ENCODE assay signal across 8 cellular contexts in genomic region chr7:101733713-101734475, GRCh38.
A peak's percentile ranks its signal among the peaks of the same experiment; 100 is the strongest.
DNase-seq lines count a peak whose midpoint lies in the region; ATAC-seq and TF ChIP-seq lines count a peak whose summit lies in the region.

No MANE protein-coding gene starts in this region.

- H3K27me3 Mint-ChIP-seq in activated CD4-positive, alpha-beta T cell treated with anti-CD3 and anti-CD28 coated beads for 36 hours = no peaks in the 10 kb centered on the region

- H3K9me3 ChIP-seq in breast epithelium (no peaks in the 10 kb centered on the region), aorta (ENCODE audit: control insufficient read depth, low read length) (no peaks in the 10 kb centered on the region)

- no peaks in the 10 kb centered on the region for H3K4me1 Mint-ChIP-seq in activated CD4-positive, alpha-beta T cell treated with anti-CD3 and anti-CD28 coated beads for 36 hours

- 10 to 12% methylated on average over 23 to 24 of the region's 24 CpGs for WGBS in aorta, 2 donors

- H3K27ac ChIP-seq in breast epithelium (no peak overlapping the region), aorta (ENCODE audit: low read depth in 1 of 2, low read length in 2 of 2) (no peak overlapping the region)

- H3K9me3 Mint-ChIP-seq in activated CD4-positive, alpha-beta T cell treated with anti-CD3 and anti-CD28 coated beads for 36 hours (ENCODE audit: low read depth) = no peaks in the 10 kb centered on the region

- POLR2A ChIA-PET in activated CD4-positive, alpha-beta T cell treated with anti-CD3 and anti-CD28 coated beads for 36 hours (lab: Charles Lee) = no interaction called here

- H3K36me3 ChIP-seq in GM06990 (ENCODE audit: control insufficient read depth, insufficient read depth, low read length) (no peaks in the 10 kb centered on the region), breast epithelium (no peaks in the 10 kb centered on the region), aorta (ENCODE audit: control insufficient read depth in 1 of 2, insufficient read depth in 2 of 2, low read length in 1 of 2) (no peaks in the 10 kb centered on the region)

- no peak for TF ChIP-seq POLR2A in breast epithelium (IDR thresholded peaks at IDR 0.05)

- H3K27ac Mint-ChIP-seq in activated CD4-positive, alpha-beta T cell treated with anti-CD3 and anti-CD28 coated beads for 36 hours = no peak overlapping the region

- no peak overlapping the region; the same call in 1 of the 2 replicates for H3K4me3 ChIP-seq in GM06990 (replicated peaks; ENCODE audit: low read depth, low read length)
- H3K4me3 ChIP-seq in breast epithelium = peak overlapping the region; percentile 32 to 57 (median 45)
- peak overlapping the region; percentile 29 to 57 for H3K4me3 ChIP-seq in aorta (ENCODE audit: low read length in 2 of 2)

- intact Hi-C loops in breast epithelium (cut with DNase I; ENCODE audit: low total_unique reads) (no loop called here), aorta (cut with DNase I) (no loop called here)
- intact Hi-C loops in activated CD4-positive, alpha-beta T cell treated with anti-CD3 and anti-CD28 coated beads for 36 hours (cut with DNase I, micrococcal nuclease) = no loop called here

- no peaks in the 10 kb centered on the region for H3K36me3 Mint-ChIP-seq in activated CD4-positive, alpha-beta T cell treated with anti-CD3 and anti-CD28 coated beads for 36 hours (ENCODE audit: low read depth)

- CTCF ChIA-PET in activated CD4-positive, alpha-beta T cell treated with anti-CD3 and anti-CD28 coated beads for 36 hours (lab: Charles Lee) = interaction anchor here (0.7 kb wide), 1 partner anchor 18 kb away, joined by 3 read pairs; no protein-coding TSS in a partner anchor

- H3K27me3 ChIP-seq in GM06990 (replicated peaks; ENCODE audit: control insufficient read depth, insufficient read depth, low read length) = no peaks in the 10 kb centered on the region
- no peaks in the 10 kb centered on the region for H3K27me3 ChIP-seq in breast epithelium
- no peaks in the 10 kb centered on the region for H3K27me3 ChIP-seq in aorta (ENCODE audit: control insufficient read depth in 1 of 2, insufficient read depth in 2 of 2, low read length in 1 of 2)

- DNase-seq in GM06990 (ENCODE audit: extremely low read depth, insufficient read length) (peak; percentile 29), NCI-H146 treated with DMSO at 0.1 percent for 48 hours (lab: John Stamatoyannopoulos, UW; ENCODE audit: unreplicated experiment) (peak; percentile 31), breast epithelium (ENCODE audit: low spot score in 2 of 2) (no peak), lung microvascular endothelial cell (ENCODE audit: low read depth in 2 of 2) (peak; percentile 20 to 53), aorta (peak in 1 of 2 donors; percentile 64), AML-193 (lab: John Stamatoyannopoulos, UW) (no peak)
- DNase-seq in activated CD4-positive, alpha-beta T cell treated with anti-CD3 and anti-CD28 coated beads for 36 hours = no peak

- no peak overlapping the region for H3K4me3 Mint-ChIP-seq in activated CD4-positive, alpha-beta T cell treated with anti-CD3 and anti-CD28 coated beads for 36 hours

- no peak for TF ChIP-seq CTCF in GM06990 (IDR thresholded peaks at IDR 0.05; ENCODE audit: insufficient read depth, low read length, poor library complexity, severe bottlenecking)
- TF ChIP-seq CTCF in breast epithelium (IDR thresholded peaks at IDR 0.05) = no peak

- peak; percentile 77 for ATAC-seq in aorta (ENCODE audit: low FRiP score)
- no peak for ATAC-seq in HG03025 (IDR thresholded peaks at IDR 0.05; ENCODE audit: low FRiP score, unreplicated experiment)
- no peak for ATAC-seq in activated CD4-positive, alpha-beta T cell treated with anti-CD3 and anti-CD28 coated beads for 36 hours

- H3K4me1 ChIP-seq in breast epithelium (peaks cover 0 to 3% of the 10 kb centered on the region in 2 donors), aorta (ENCODE audit: control insufficient read depth in 1 of 2, insufficient read depth in 2 of 2, low read length in 2 of 2) (no peaks in the 10 kb centered on the region)

Comparison
In these comparisons a context has a peak if more than half of its experiments do, and no peak if none do; other contexts are left out.
1. DNase-seq: peak in GM06990 (single experiment), NCI-H146 treated with DMSO at 0.1 percent for 48 hours (single experiment) and lung microvascular endothelial cell (2 of 2); none in breast epithelium (0 of 2), activated CD4-positive, alpha-beta T cell treated with anti-CD3 and anti-CD28 coated beads for 36 hours (single experiment) and AML-193 (0 of 2).